ENCODE assay signal across 14 cellular contexts in genomic region chr6:100134297-100134696, GRCh38.
"Had no signal": no experiment of that assay in that cellular context is flagged by ENCODE, and none has a peak within 500 bp of the region (broad histone marks: within the 10 kb centered on the region; RNA-seq: fewer than 3 reads in every experiment).

No MANE protein-coding gene starts in this region.

- H3K27me3 Mint-ChIP-seq: dendritic cell treated with granulocyte-macrophage colony-stimulating factor and Interleukin-4, amounts not matched to agents 40 ng/mL and 50 ng/mL, for 4 days; stimulated activated naive CD8-positive, alpha-beta T cell treated with anti-CD3 and anti-CD28 coated beads, Interleukin-15, amount 100 ng/mL, for 72 hours had no signal

- H3K27ac Mint-ChIP-seq: dendritic cell treated with granulocyte-macrophage colony-stimulating factor and Interleukin-4, amounts not matched to agents 40 ng/mL and 50 ng/mL, for 4 days; naive thymus-derived CD8-positive, alpha-beta T cell; stimulated activated naive B cell treated with anti-CD40 and anti-IgM and Interleukin-4, amounts not matched to agents 10 μg/mL and 1 μg/mL and 100 μg/mL, for 72 hours; stimulated activated naive CD8-positive, alpha-beta T cell treated with anti-CD3 and anti-CD28 coated beads, Interleukin-15, amount 100 ng/mL, for 72 hours had no signal

- H3K4me1 Mint-ChIP-seq: naive thymus-derived CD8-positive, alpha-beta T cell; stimulated activated naive B cell treated with anti-CD40 and anti-IgM and Interleukin-4, amounts not matched to agents 10 μg/mL and 1 μg/mL and 100 μg/mL, for 72 hours; stimulated activated naive CD8-positive, alpha-beta T cell treated with anti-CD3 and anti-CD28 coated beads, Interleukin-15, amount 100 ng/mL, for 72 hours had no signal

- H3K36me3 Mint-ChIP-seq: naive thymus-derived CD8-positive, alpha-beta T cell; stimulated activated naive B cell treated with anti-CD40 and anti-IgM and Interleukin-4, amounts not matched to agents 10 μg/mL and 1 μg/mL and 100 μg/mL, for 72 hours had no signal

- H3K4me3 ChIP-seq: heart left ventricle, mucosa of descending colon, testis, transverse colon had no signal

- H3K4me1 ChIP-seq: heart left ventricle, testis, transverse colon had no signal

- H3K4me3 Mint-ChIP-seq: dendritic cell treated with granulocyte-macrophage colony-stimulating factor and Interleukin-4, amounts not matched to agents 40 ng/mL and 50 ng/mL, for 4 days; naive thymus-derived CD8-positive, alpha-beta T cell; stimulated activated naive B cell treated with anti-CD40 and anti-IgM and Interleukin-4, amounts not matched to agents 10 μg/mL and 1 μg/mL and 100 μg/mL, for 72 hours; stimulated activated naive CD8-positive, alpha-beta T cell treated with anti-CD3 and anti-CD28 coated beads, Interleukin-15, amount 100 ng/mL, for 72 hours had no signal

- H3K36me3 ChIP-seq: heart left ventricle, transverse colon had no signal

- H3K9me3 ChIP-seq: mucosa of descending colon, testis, transverse colon had no signal

- H3K27me3 ChIP-seq: heart left ventricle, testis, transverse colon had no signal

- ATAC-seq: heart left ventricle; mucosa of descending colon; naive thymus-derived CD8-positive, alpha-beta T cell; sciatic nerve; stimulated activated naive B cell treated with anti-CD40 and anti-IgM and Interleukin-4, amounts not matched to agents 10 μg/mL and 1 μg/mL and 100 μg/mL, for 72 hours; stimulated activated naive CD8-positive, alpha-beta T cell treated with anti-CD3 and anti-CD28 coated beads, Interleukin-15, amount 100 ng/mL, for 72 hours had no signal

- H3K27ac ChIP-seq: heart left ventricle, testis, transverse colon had no signal

- DNase-seq: erythroblast; heart left ventricle; hippocampal formation; mucosa of descending colon; naive thymus-derived CD8-positive, alpha-beta T cell; posterior cingulate gyrus; stimulated activated CD4-positive, alpha-beta T cell treated with anti-CD3 and anti-CD28 coated beads, Interleukin-2, amount 100 ng/mL, for 24 hours; stimulated activated CD4-positive, alpha-beta T cell treated with anti-CD3 and anti-CD28 coated beads, Interleukin-4, amount 100 ng/mL, for 4 hours; stimulated activated naive B cell treated with anti-CD40 and anti-IgM and Interleukin-4, amounts not matched to agents 10 μg/mL and 1 μg/mL and 100 μg/mL, for 72 hours; stimulated activated naive CD8-positive, alpha-beta T cell treated with anti-CD3 and anti-CD28 coated beads, Interleukin-15, amount 100 ng/mL, for 72 hours; testis; transverse colon had no signal
